12 cellular contexts compared by ENCODE assay signal in the genomic region with DNA sequence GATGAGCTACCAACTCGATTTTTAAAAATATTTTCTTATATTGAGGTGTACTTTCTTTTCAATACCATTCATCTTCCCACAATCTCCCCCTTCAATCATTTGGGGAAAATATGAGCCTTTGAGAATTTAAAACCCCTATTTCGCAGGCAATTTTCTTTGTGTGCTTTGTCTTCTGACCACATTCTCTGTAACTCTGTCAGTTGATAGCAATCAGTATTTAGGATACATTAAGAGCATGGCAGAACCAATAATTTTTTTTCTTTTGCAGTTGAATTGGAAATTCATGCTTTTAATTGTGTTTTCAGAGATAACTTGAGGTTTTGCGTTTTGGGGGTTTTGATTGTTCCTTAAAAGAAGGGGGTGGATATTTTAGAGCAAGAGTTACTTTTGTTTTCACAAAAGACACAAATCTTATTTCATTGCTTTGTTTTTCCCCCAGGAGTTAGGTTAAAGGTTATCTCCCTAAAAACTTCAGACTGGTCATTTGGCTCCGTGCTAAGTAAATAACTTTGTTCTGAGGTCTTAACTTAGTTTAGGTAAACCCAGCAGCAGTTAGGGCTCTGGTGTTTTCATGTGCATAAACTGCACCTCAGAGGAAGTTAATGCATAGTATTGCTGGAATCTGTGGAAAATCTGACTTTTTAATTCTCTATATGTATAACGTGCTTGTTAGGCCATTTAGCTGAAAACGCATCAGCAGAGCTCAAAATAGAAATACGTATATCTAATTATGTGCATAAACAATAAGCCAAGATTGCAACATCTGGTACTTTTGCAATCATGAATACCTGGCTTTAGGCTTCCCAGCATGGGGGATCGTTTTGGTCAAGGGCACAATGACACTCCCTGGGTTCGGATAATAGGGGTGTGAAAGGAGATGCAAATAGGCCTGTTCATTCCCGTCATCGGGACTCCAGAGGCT.
DNase-seq lines count a peak whose midpoint lies in the region; ATAC-seq and TF ChIP-seq lines count a peak whose summit lies in the region.
"Had no signal": no experiment of that assay in that cellular context is flagged by ENCODE, and none has a peak within 500 bp of the region (broad histone marks: within the 10 kb centered on the region; RNA-seq: fewer than 3 reads in every experiment).

No MANE protein-coding gene starts in this region.

- POLR2A ChIA-PET in MCF 10A (lab: Yijun Ruan, JAX), result interaction anchor here (0.6 to 1.7 kb wide), 4 partner anchors 8 to 1115 kb away, joined by 3 to 10 read pairs (median 3); no protein-coding TSS in a partner anchor

- no peaks in the 10 kb centered on the region for H3K9me3 Mint-ChIP-seq in MCF 10A (ENCODE audit: unreplicated experiment)

- no peak overlapping the region for H3K9ac ChIP-seq in mammary epithelial cell (ENCODE audit: insufficient read depth, low read length)
- no peak overlapping the region for H3K9ac ChIP-seq in iPS-15b (ENCODE audit: low read depth, low read length)
- H3K9ac ChIP-seq in smooth muscle cell (ENCODE audit: low read depth), result peak overlapping the region; percentile 76

- peaks cover 18% of the 10 kb centered on the region for H3K4me1 Mint-ChIP-seq in MCF 10A (ENCODE audit: insufficient read depth, unreplicated experiment)

- no peaks in the 10 kb centered on the region for H3K36me3 Mint-ChIP-seq in MCF 10A (ENCODE audit: insufficient read depth, unreplicated experiment)

- dilution Hi-C loops in mammary epithelial cell (cut with HindIII; ENCODE audit: low sequenced_read_pairs), result no loop called here

- BruUV-seq in MCF 10A (replicated peaks; lab: Mats Ljungman, UMichigan), result no TSS peak
- BruUV-seq in mammary epithelial cell (replicated peaks; lab: Mats Ljungman, UMichigan), result no TSS peak

- intact Hi-C loops in MCF 10A (cut with micrococcal nuclease), result no loop called here
- intact Hi-C loops in mammary epithelial cell (cut with micrococcal nuclease), result no loop called here

- no peaks in the 10 kb centered on the region for H4K20me1 ChIP-seq in mammary epithelial cell (ENCODE audit: insufficient read depth, low read length)
- no peaks in the 10 kb centered on the region for H4K20me1 ChIP-seq in smooth muscle cell (ENCODE audit: low read depth)

- no peak overlapping the region for H3K4me2 ChIP-seq in mammary epithelial cell (ENCODE audit: insufficient read depth, low read depth, low read length)
- H3K4me2 ChIP-seq in smooth muscle cell, result peak overlapping the region; percentile 83

- no peaks in the 10 kb centered on the region for H3K27me3 Mint-ChIP-seq in MCF 10A (ENCODE audit: insufficient read depth, unreplicated experiment)

- H3K27ac Mint-ChIP-seq in MCF 10A (ENCODE audit: low read depth, unreplicated experiment), result peak overlapping the region; percentile 64

- H3K4me1 ChIP-seq in mammary epithelial cell (ENCODE audit: insufficient read depth, low read length) (peaks cover 6% of the 10 kb centered on the region), iPS-15b (ENCODE audit: control insufficient read depth, insufficient read depth, low read length) (peaks cover 27% of the 10 kb centered on the region), smooth muscle cell (ENCODE audit: low read depth) (peaks cover 23% of the 10 kb centered on the region)

- H3K4me3 Mint-ChIP-seq in MCF 10A (ENCODE audit: unreplicated experiment), result no peak overlapping the region

- peaks cover 12% of the 10 kb centered on the region for H3F3A ChIP-seq in smooth muscle cell (ENCODE audit: low read depth)

- H3K9me3 ChIP-seq in mammary epithelial cell (replicated peaks; ENCODE audit: insufficient read depth, low read length) (no peaks in the 10 kb centered on the region), iPS-15b (ENCODE audit: control insufficient read depth, insufficient read depth, low read length) (peaks cover 3% of the 10 kb centered on the region), smooth muscle cell (replicated peaks; ENCODE audit: low read depth) (no peaks in the 10 kb centered on the region)

- no peak for ATAC-seq in HG03520 (IDR thresholded peaks at IDR 0.05; ENCODE audit: unreplicated experiment)
- no peak for ATAC-seq in HG02763 (IDR thresholded peaks at IDR 0.05; ENCODE audit: unreplicated experiment)

- DNase-seq in MCF 10A (ENCODE audit: unreplicated experiment), result peak; percentile 72
- no peak for DNase-seq in mammary epithelial cell
- peak; percentile 16 for DNase-seq in astrocyte of the cerebellum (ENCODE audit: low read depth)
- no peak for DNase-seq in smooth muscle cell (lab: John Stamatoyannopoulos, UW; ENCODE audit: unreplicated experiment)
- DNase-seq in NCI-H146 (lab: John Stamatoyannopoulos, UW), result no peak
- DNase-seq: GOT3, hippocampal formation, WERI-Rb-1 had no signal

- no peaks in the 10 kb centered on the region for H3K27me3 ChIP-seq in mammary epithelial cell (ENCODE audit: insufficient read depth, low read length)
- H3K27me3 ChIP-seq in iPS-15b (ENCODE audit: control insufficient read depth, insufficient read depth, low read length), result no peaks in the 10 kb centered on the region
- no peaks in the 10 kb centered on the region for H3K27me3 ChIP-seq in smooth muscle cell (ENCODE audit: low read depth)

- in situ Hi-C loops in mammary epithelial cell (cut with MboI; ENCODE audit: low sequenced_read_pairs in 2 of 2) (no loop called here), astrocyte of the cerebellum (cut with HindIII; ENCODE audit: low sequenced_read_pairs) (no loop called here)

- 67% methylated on average over 9 of the region's 11 CpGs for WGBS in mammary epithelial cell (ENCODE audit: low coverage, missing lambda C conversion rate)
- WGBS in smooth muscle cell (ENCODE audit: low lambda C conversion rate), result 23% methylated on average over 11 of the region's 11 CpGs

- TF ChIP-seq CTCF in MCF 10A (IDR thresholded peaks at IDR 0.05; ENCODE audit: unreplicated experiment) (no peak), mammary epithelial cell (conservative IDR thresholded peaks at IDR 0.05 in 1 of 2, IDR thresholded peaks at IDR 0.05 in 1 of 2; ENCODE audit: extremely low read depth in 1 of 2, insufficient read depth in 1 of 2, low read depth in 1 of 2, low read length in 2 of 2) (no peak), astrocyte of the cerebellum (IDR thresholded peaks at IDR 0.05; ENCODE audit: low read depth, low read length, missing control alignments) (no peak), smooth muscle cell (IDR thresholded peaks at IDR 0.05; ENCODE audit: borderline replicate concordance, insufficient read depth, poor library complexity, severe bottlenecking) (no peak)

- H3K36me3 ChIP-seq in mammary epithelial cell (ENCODE audit: insufficient read depth, low read length), result no peaks in the 10 kb centered on the region
- no peaks in the 10 kb centered on the region for H3K36me3 ChIP-seq in iPS-15b (ENCODE audit: control insufficient read depth, insufficient read depth, low read length)
- H3K36me3 ChIP-seq in smooth muscle cell (ENCODE audit: low read depth), result no peaks in the 10 kb centered on the region
- H3K36me3 ChIP-seq: WERI-Rb-1 had no signal

- H3K79me2 ChIP-seq in mammary epithelial cell (ENCODE audit: insufficient read depth, low read length) (no peaks in the 10 kb centered on the region), smooth muscle cell (ENCODE audit: low read depth) (no peaks in the 10 kb centered on the region)

- H3K4me3 ChIP-seq in mammary epithelial cell (replicated peaks in 1 of 3; ENCODE audit: insufficient read depth in 1 of 3, low read depth in 2 of 3, low read length in 3 of 3) (no peak overlapping the region), astrocyte of the cerebellum (ENCODE audit: low read depth, low read length) (no peak overlapping the region), iPS-15b (ENCODE audit: low read depth, low read length) (peak overlapping the region; percentile 19), smooth muscle cell (peak overlapping the region; percentile 10)

- H2AFZ ChIP-seq in mammary epithelial cell (ENCODE audit: low read depth, low read length) (no peak overlapping the region), smooth muscle cell (ENCODE audit: low read depth) (peak overlapping the region; percentile 75)

- CTCF ChIA-PET in MCF 10A (lab: Yijun Ruan, JAX) (interaction anchor here (0.5 to 0.7 kb wide), 3 partner anchors 18 to 1286 kb away, joined by 3 read pairs; no protein-coding TSS in a partner anchor), mammary epithelial cell (lab: Charles Lee; ENCODE audit: low non-redundant PET) (no interaction called here)

- H3K27ac ChIP-seq in mammary epithelial cell (ENCODE audit: insufficient read depth, low read depth, low read length) (no peak overlapping the region), smooth muscle cell (ENCODE audit: low read depth) (peak overlapping the region; percentile 94)
- H3K27ac ChIP-seq: epithelial cell of prostate, WERI-Rb-1 had no signal

Comparison
In these comparisons a context has a peak if more than half of its experiments do, and no peak if none do; other contexts are left out.
1. DNase-seq: peak in MCF 10A (single experiment) and astrocyte of the cerebellum (single experiment); none in mammary epithelial cell (single experiment), smooth muscle cell (single experiment) and NCI-H146 (single experiment).
2. H3K4me3 ChIP-seq: peak in iPS-15b (single experiment) and smooth muscle cell (single experiment); none in mammary epithelial cell (0 of 3) and astrocyte of the cerebellum (single experiment).